In genomic region chr4:138275946-138276621, GRCh38 we compare ENCODE assay signal across 14 cellular contexts. TPM values are rescaled to one million over a fixed set of nuclear protein-coding genes. Genes with fewer than 3 reads are reported as not detected.
DNase-seq lines count a peak whose midpoint lies in the region; ATAC-seq, FAIRE-seq and TF ChIP-seq lines count a peak whose summit lies in the region.
"Had no signal": no experiment of that assay in that cellular context is flagged by ENCODE, and none has a peak within 500 bp of the region (broad histone marks: within the 10 kb centered on the region; RNA-seq: fewer than 3 reads in every experiment).

No MANE protein-coding gene starts in this region.

- TF ChIP-seq POLR2A in HepG2 (IDR thresholded peaks at IDR 0.05; ENCODE audit: insufficient read depth in 1 of 2, low read depth in 2 of 2, low read length in 2 of 2) (no peak), right lobe of liver (IDR thresholded peaks at IDR 0.05) (no peak)

- H3K4me1 ChIP-seq in HepG2 (ENCODE audit: insufficient read depth, low read length) (no peaks in the 10 kb centered on the region), right lobe of liver (no peaks in the 10 kb centered on the region)

- H3K9me3 Mint-ChIP-seq in MCF 10A (ENCODE audit: unreplicated experiment) = no peaks in the 10 kb centered on the region
- H3K9me3 Mint-ChIP-seq: activated naive CD8-positive, alpha-beta T cell treated with anti-CD3 and anti-CD28 coated beads for 36 hours had no signal

- H3K9ac ChIP-seq in HepG2 (ENCODE audit: insufficient read depth, low read depth, low read length) = no peak overlapping the region

- no peaks in the 10 kb centered on the region for H3K27me3 Mint-ChIP-seq in MCF 10A (ENCODE audit: insufficient read depth, unreplicated experiment)
- H3K27me3 Mint-ChIP-seq: activated naive CD8-positive, alpha-beta T cell treated with anti-CD3 and anti-CD28 coated beads for 36 hours had no signal

- FAIRE-seq in HepG2 (lab: Jason Lieb, UNC) = no peak
- FAIRE-seq: GM19239 had no signal

- H2AFZ ChIP-seq in HepG2 (ENCODE audit: low read length) = no peak overlapping the region

- H3K36me3 ChIP-seq in HepG2 (replicated peaks in 1 of 2; ENCODE audit: control insufficient read depth in 1 of 2, insufficient read depth in 2 of 2, low read length in 2 of 2) (no peaks in the 10 kb centered on the region), right lobe of liver (no peaks in the 10 kb centered on the region)
- H3K36me3 ChIP-seq: esophagus squamous epithelium, sigmoid colon had no signal

- H3K4me3 Mint-ChIP-seq in MCF 10A (ENCODE audit: unreplicated experiment) = no peak overlapping the region
- H3K4me3 Mint-ChIP-seq: activated naive CD8-positive, alpha-beta T cell treated with anti-CD3 and anti-CD28 coated beads for 36 hours had no signal

- POLR2A ChIA-PET in HepG2 (lab: Yijun Ruan, JAX) = no interaction called here
- POLR2A ChIA-PET in MCF 10A (lab: Yijun Ruan, JAX) = interaction anchor here (0.6 to 3.6 kb wide), 9 partner anchors 12 to 317 kb away, joined by 3 to 29 read pairs (median 4); partner anchors contain the start of gene SLC7A11

- WGBS in HepG2 (ENCODE audit: low lambda C conversion rate) = 0% methylated on average over 3 of the region's 3 CpGs
- 70% methylated on average over 3 of the region's 3 CpGs for WGBS in right lobe of liver (ENCODE audit: insufficient coverage, low coverage, low lambda C conversion rate, missing lambda C conversion rate)

- no peak for TF ChIP-seq RAD21 in HepG2 (CRISPR knock-in tag; IDR thresholded peaks at IDR 0.05)

- BruUV-seq in HepG2 (replicated peaks; lab: Mats Ljungman, UMichigan) (no TSS peak), MCF 10A (replicated peaks; lab: Mats Ljungman, UMichigan) (no TSS peak)

- CTCF ChIA-PET in HepG2 (lab: Yijun Ruan, JAX; ENCODE audit: low intra/inter-chr PET ratio, low total read pairs) (no interaction called here), MCF 10A (lab: Yijun Ruan, JAX) (interaction anchor here (0.6 to 0.7 kb wide), 2 partner anchors 17 to 38 kb away, joined by 3 read pairs; no protein-coding TSS in a partner anchor)

- no peak overlapping the region for H3K4me3 ChIP-seq in HepG2 (replicated peaks in 1 of 3; ENCODE audit: insufficient read depth in 1 of 3, low read depth in 2 of 3, low read length in 3 of 3)
- no peak overlapping the region for H3K4me3 ChIP-seq in right lobe of liver
- H3K4me3 ChIP-seq: esophagus squamous epithelium, sigmoid colon had no signal

- H3K79me2 ChIP-seq in HepG2 (ENCODE audit: insufficient read depth, low read length) = no peaks in the 10 kb centered on the region

- H3K9me3 ChIP-seq in HepG2 (ENCODE audit: low read length) (no peaks in the 10 kb centered on the region), right lobe of liver (no peaks in the 10 kb centered on the region)
- H3K9me3 ChIP-seq: esophagus squamous epithelium, sigmoid colon had no signal

- H3K27ac ChIP-seq in HepG2 (ENCODE audit: extremely low read length, insufficient read depth, low read length) (no peak overlapping the region), right lobe of liver (no peak overlapping the region)
- H3K27ac ChIP-seq: esophagus squamous epithelium had no signal

- no peak for TF ChIP-seq CTCF in HepG2 (CRISPR knock-in tag; IDR thresholded peaks at IDR 0.05)
- no peak for TF ChIP-seq CTCF in right lobe of liver (IDR thresholded peaks at IDR 0.05)
- TF ChIP-seq CTCF in MCF 10A (IDR thresholded peaks at IDR 0.05; ENCODE audit: unreplicated experiment) = no peak

- H4K20me1 ChIP-seq in HepG2 (ENCODE audit: insufficient read depth, low read length) = no peaks in the 10 kb centered on the region

- TF ChIP-seq EP300 in HepG2 (IDR thresholded peaks at IDR 0.05; ENCODE audit: low read depth in 2 of 2, low read length in 2 of 2) (no peak), HepG2 (CRISPR knock-in tag; IDR thresholded peaks at IDR 0.05; ENCODE audit: borderline replicate concordance) (no peak)

- DNase-seq in HepG2 (ENCODE audit: low spot score) = no peak
- no peak for DNase-seq in right lobe of liver
- DNase-seq in MCF 10A (ENCODE audit: unreplicated experiment) = peak; percentile 79
- peak; percentile 44 for DNase-seq in hepatic stellate cell (ENCODE audit: low spot score)
- no peak for DNase-seq in NCI-H1694 (lab: John Stamatoyannopoulos, UW)
- no peak for DNase-seq in activated T-cell treated with anti-CD3 and anti-CD28 coated beads, Interleukin-2, amount 50 U/mL, for 48 hours
- DNase-seq: activated CD4-positive, alpha-beta T cell treated with anti-CD3 and anti-CD28 coated beads, Interleukin-2, amount 50 U/mL, for 4 hours; activated naive CD8-positive, alpha-beta T cell treated with anti-CD3 and anti-CD28 coated beads for 36 hours; esophagus squamous epithelium; NCI-H2227 treated with DMSO at 0.1 percent for 48 hours; sigmoid colon had no signal

- in situ Hi-C loops in HepG2 (cut with HindIII; ENCODE audit: extremely low pct_ligation_motif_present, low pct_unique_long_range_greater_than_20kb) = no loop called here

- no peaks in the 10 kb centered on the region for H3K27me3 ChIP-seq in HepG2 (ENCODE audit: control insufficient read depth in 1 of 2, insufficient read depth in 2 of 2, low read length in 2 of 2)
- no peaks in the 10 kb centered on the region for H3K27me3 ChIP-seq in right lobe of liver
- H3K27me3 ChIP-seq: esophagus squamous epithelium, sigmoid colon had no signal

- no peak overlapping the region for H3K4me2 ChIP-seq in HepG2 (ENCODE audit: low read depth, low read length)

- peak overlapping the region; percentile 93 for H3K27ac Mint-ChIP-seq in MCF 10A (ENCODE audit: low read depth, unreplicated experiment)
- H3K27ac Mint-ChIP-seq: activated naive CD8-positive, alpha-beta T cell treated with anti-CD3 and anti-CD28 coated beads for 36 hours had no signal

- intact Hi-C loops in HepG2 (cut with micrococcal nuclease; ENCODE audit: unreplicated experiment) (no loop called here), right lobe of liver (cut with DNase I) (no loop called here), MCF 10A (cut with micrococcal nuclease) (no loop called here)

- ATAC-seq in HepG2 (no peak), right lobe of liver (no peak), HG03432 (IDR thresholded peaks at IDR 0.05; ENCODE audit: unreplicated experiment) (no peak), GM21515 (IDR thresholded peaks at IDR 0.05; ENCODE audit: unreplicated experiment) (no peak)

- H3K36me3 Mint-ChIP-seq in MCF 10A (ENCODE audit: insufficient read depth, unreplicated experiment) = peaks cover 7% of the 10 kb centered on the region
- H3K36me3 Mint-ChIP-seq: activated naive CD8-positive, alpha-beta T cell treated with anti-CD3 and anti-CD28 coated beads for 36 hours had no signal

- H3K4me1 Mint-ChIP-seq in MCF 10A (ENCODE audit: insufficient read depth, unreplicated experiment) = peaks cover 6% of the 10 kb centered on the region
- H3K4me1 Mint-ChIP-seq: activated naive CD8-positive, alpha-beta T cell treated with anti-CD3 and anti-CD28 coated beads for 36 hours had no signal

TF ChIP-seq in HepG2, 621 proteins besides CTCF, POLR2A, EP300 and RAD21:
- TF ChIP-seq RAD51 (IDR thresholded peaks at IDR 0.05; ENCODE audit: borderline replicate concordance) (peak; percentile 49; the same call in 1 of the 2 replicates), ZNF703 (CRISPR knock-in tag; IDR thresholded peaks at IDR 0.05; ENCODE audit: borderline replicate concordance) (no peak)

RNA-seq across cellular contexts. Expression of gene SLC7A11, which starts 33.9 kb away (rescaled TPM):
- 11.9 and 15.7 TPM in 2 replicates for total RNA-seq in HepG2 (2016; rRNA removed; fragmentation: Illumina TruSeq; extraction: Trizol)
- total RNA-seq in HepG2 (2016; cell fraction: cytosol; rRNA removed; fragmentation: Illumina TruSeq; extraction: Trizol; ENCODE audit: low read depth) = 1.5 and 2.6 TPM in 2 replicates
- 13.1 and 14.5 TPM in 2 replicates for total RNA-seq in HepG2 (2016; cell fraction: insoluble cytoplasmic fraction; rRNA removed; fragmentation: Illumina TruSeq; extraction: Trizol)
- 4.0 and 5.0 TPM in 2 replicates for total RNA-seq in HepG2 (2016; cell fraction: membrane; rRNA removed; fragmentation: Illumina TruSeq; extraction: Trizol)
- total RNA-seq in HepG2 (2016; cell fraction: nucleus; rRNA removed; fragmentation: Illumina TruSeq; extraction: Trizol) = 21.1 and 22.8 TPM in 2 replicates
- polyA plus RNA-seq in HepG2 (2011; rRNA removed) = 15.9 and 17.5 TPM in 2 replicates
- polyA plus RNA-seq in HepG2 (2011; cell fraction: cytosol; rRNA removed) = 5.6 and 9.4 TPM in 2 replicates
- polyA plus RNA-seq in HepG2 (2011; cell fraction: nucleus; rRNA removed) = 9.2 and 14.7 TPM in 2 replicates
- 20.4 and 31.0 TPM in 2 replicates for polyA plus RNA-seq in HepG2 (2012)
- polyA plus RNA-seq in HepG2 (2016; cell fraction: cytosol; fragmentation: Illumina TruSeq; extraction: Trizol; ENCODE audit: low read depth) = 0.35 and 0.42 TPM in 2 replicates
- polyA plus RNA-seq in HepG2 (2016; cell fraction: insoluble cytoplasmic fraction; fragmentation: Illumina TruSeq; extraction: Trizol; ENCODE audit: low read depth) = 5.6 and 6.9 TPM in 2 replicates
- 0.86 and 0.94 TPM in 2 replicates for polyA plus RNA-seq in HepG2 (2016; cell fraction: membrane; fragmentation: Illumina TruSeq; extraction: Trizol; ENCODE audit: low read depth)
- polyA plus RNA-seq in HepG2 (2016; cell fraction: nucleus; fragmentation: Illumina TruSeq; extraction: Trizol; ENCODE audit: insufficient read depth, low read depth) = 16.0 and 16.6 TPM in 2 replicates
- polyA minus RNA-seq in HepG2 (2011; rRNA and poly(A)+ RNA removed; ENCODE audit: low replicate concordance) = 95.4 and 149 TPM in 2 replicates
- polyA minus RNA-seq in HepG2 (2011; cell fraction: cytosol; rRNA and poly(A)+ RNA removed) = 28.0 and 41.2 TPM in 2 replicates
- 82.7 and 97.5 TPM in 2 replicates for polyA minus RNA-seq in HepG2 (2011; cell fraction: nucleus; rRNA and poly(A)+ RNA removed)
- 1 to 10 TPM in 2 of 6 experiments, under 1 TPM in 3, not detected in 1; 0.02 to 1.8 (median 0.35) TPM for total RNA-seq in right lobe of liver
- 103 and 153 TPM in 2 replicates for total RNA-seq in MCF 10A (2022)

Comparison
In these comparisons a context has a peak if more than half of its experiments do, and no peak if none do; other contexts are left out.
1. DNase-seq: peak in MCF 10A (single experiment) and hepatic stellate cell (single experiment); none in HepG2 (single experiment), right lobe of liver (0 of 3), NCI-H1694 (single experiment) and activated T-cell treated with anti-CD3 and anti-CD28 coated beads, Interleukin-2, amount 50 U/mL, for 48 hours (0 of 2).